Comparison of ENCODE assay signal across 1 cellular context in genomic region chr6:63807056-63807455, GRCh38.
TF ChIP-seq lines count a peak whose summit lies in the region.

No MANE protein-coding gene starts in this region.

TF ChIP-seq in GM23338, 12 proteins besides CTCF, POLR2A, EP300 and RAD21 (continued from another document):
- TF ChIP-seq ZNF462 (CRISPR knock-in tag; IDR thresholded peaks at IDR 0.05), result no peak
- TF ChIP-seq EZH2phosphoT487 (IDR thresholded peaks at IDR 0.05; ENCODE audit: unreplicated experiment), result no peak
- TF ChIP-seq ZNF114 (CRISPR knock-in tag; IDR thresholded peaks at IDR 0.05), result no peak
- no peak for TF ChIP-seq EZH2 (IDR thresholded peaks at IDR 0.05; ENCODE audit: low read depth, unreplicated experiment)
